Comparison of ENCODE assay signal across 8 cellular contexts in genomic region chr1:194512361-194512760, GRCh38.
"Had no signal": no experiment of that assay in that cellular context is flagged by ENCODE, and none has a peak within 500 bp of the region (broad histone marks: within the 10 kb centered on the region; RNA-seq: fewer than 3 reads in every experiment).

No MANE protein-coding gene starts in this region.

- ATAC-seq: GM12878 had no signal

- FAIRE-seq: G401.6, GM12878, GM12891, GM12892, GM18507, GM19239 had no signal

- DNase-seq: GDM1, GF-D8 had no signal

- H3K4me3 ChIP-seq: GM12878 had no signal
